Comparison of ENCODE assay signal across 10 cellular contexts in the genomic region with DNA sequence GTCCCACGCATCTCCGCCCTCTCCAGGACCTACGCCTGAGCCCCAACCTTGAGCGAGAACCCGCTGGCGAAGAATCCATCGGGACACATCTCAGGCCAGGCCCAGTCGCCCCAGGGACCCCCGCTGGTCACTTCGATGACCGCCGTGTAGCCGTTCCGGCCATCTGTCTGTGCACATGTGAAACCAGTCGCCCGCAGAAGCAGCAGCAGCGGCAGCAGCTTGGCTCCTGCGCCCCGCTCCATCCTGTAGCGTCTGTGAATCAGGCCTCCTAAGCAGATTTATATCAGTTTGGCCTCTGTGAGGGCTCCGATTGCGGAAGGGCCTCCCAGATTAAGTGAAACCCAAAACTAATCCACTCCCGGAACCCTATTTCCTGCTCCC. TPM values are rescaled to one million over a fixed set of nuclear protein-coding genes. Genes with fewer than 3 reads are reported as not detected.
DNase-seq lines count a peak whose midpoint lies in the region; ATAC-seq and TF ChIP-seq lines count a peak whose summit lies in the region.
"Had no signal": no experiment of that assay in that cellular context is flagged by ENCODE, and none has a peak within 500 bp of the region (broad histone marks: within the 10 kb centered on the region; RNA-seq: fewer than 3 reads in every experiment).

A gene with protein sequence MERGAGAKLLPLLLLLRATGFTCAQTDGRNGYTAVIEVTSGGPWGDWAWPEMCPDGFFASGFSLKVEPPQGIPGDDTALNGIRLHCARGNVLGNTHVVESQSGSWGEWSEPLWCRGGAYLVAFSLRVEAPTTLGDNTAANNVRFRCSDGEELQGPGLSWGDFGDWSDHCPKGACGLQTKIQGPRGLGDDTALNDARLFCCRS (minus strand): TSS at position 254 of the 381 bp plus-strand sequence. CDS start 12 bp downstream, at position 242.

- H3K27me3 ChIP-seq in A673 (replicated peaks; ENCODE audit: insufficient read depth, low read depth, low read length, poor library complexity) (no peaks in the 10 kb centered on the region), Karpas-422 (ENCODE audit: low read length) (no peaks in the 10 kb centered on the region)

- no peak within 1 kb of the TSS for H3K4me2 ChIP-seq in Karpas-422 (ENCODE audit: low read depth, low read length, poor library complexity, severe bottlenecking)

- H2AFZ ChIP-seq in Karpas-422 (ENCODE audit: low read length): no peak within 1 kb of the TSS

- H3K9me3 ChIP-seq in A673 (ENCODE audit: low read depth, low read length, poor library complexity, severe bottlenecking) (no peaks in the 10 kb centered on the region), Karpas-422 (ENCODE audit: low read length) (no peaks in the 10 kb centered on the region)

- peaks cover 36% of the 10 kb centered on the region for H3K4me1 ChIP-seq in A673 (ENCODE audit: insufficient read depth, low read length, poor library complexity, severe bottlenecking)
- peaks cover 18% of the 10 kb centered on the region for H3K4me1 ChIP-seq in Karpas-422 (ENCODE audit: low read length)

- CTCF ChIA-PET in A673 (lab: Charles Lee): no interaction called here

- no peaks in the 10 kb centered on the region for H3K79me2 ChIP-seq in Karpas-422 (ENCODE audit: low read length)

- H3K27ac ChIP-seq in A673 (ENCODE audit: low read depth, low read length, poor library complexity, severe bottlenecking) (peak within 1 kb of the TSS; percentile 86), coronary artery (no peak within 1 kb of the TSS), Karpas-422 (ENCODE audit: low read length) (no peak within 1 kb of the TSS)

- no peaks in the 10 kb centered on the region for H3K9me2 ChIP-seq in Karpas-422 (replicated peaks; ENCODE audit: insufficient read depth, low read length)

- H3K36me3 ChIP-seq in A673 (ENCODE audit: insufficient read depth, low read length, poor library complexity, severe bottlenecking) (no peaks in the 10 kb centered on the region), Karpas-422 (ENCODE audit: insufficient read depth, low read length) (no peaks in the 10 kb centered on the region)

- POLR2A ChIA-PET in A673 (lab: Charles Lee; ENCODE audit: low non-redundant PET): no interaction called here

- no peaks in the 10 kb centered on the region for H4K20me1 ChIP-seq in Karpas-422 (ENCODE audit: insufficient read depth, low read depth, low read length)

- BruUV-seq in A673 (replicated peaks; lab: Mats Ljungman, UMichigan): no TSS peak

- no peak within 1 kb of the TSS for H3K9ac ChIP-seq in Karpas-422 (ENCODE audit: low read length)

- ATAC-seq in GM21786 (IDR thresholded peaks at IDR 0.05; ENCODE audit: unreplicated experiment): no peak
- ATAC-seq: left colon had no signal

- TF ChIP-seq CTCF in A673 (conservative IDR thresholded peaks at IDR 0.05; ENCODE audit: low read depth, low read length): no peak
- no peak for TF ChIP-seq CTCF in coronary artery (IDR thresholded peaks at IDR 0.05)

- DNase-seq in A673 (ENCODE audit: low spot score) (peak; percentile 90), HCEC 1CT (peak; percentile 60), coronary artery (ENCODE audit: low spot score) (no peak), myocyte (ENCODE audit: low read depth) (peak; percentile 19), islet precursor cell (no peak), Karpas-422 (no peak), NCI-H2171 (lab: John Stamatoyannopoulos, UW) (no peak)
- DNase-seq: NCI-H446 had no signal

- intact Hi-C loops in A673 (cut with micrococcal nuclease; ENCODE audit: unreplicated experiment): loop anchor here (2.0 kb wide), 1 partner anchor 103 kb away; no protein-coding TSS in a partner anchor

- H3K4me3 ChIP-seq in A673 (ENCODE audit: low read depth, low read length, poor library complexity, severe bottlenecking): peak within 1 kb of the TSS; percentile 41
- H3K4me3 ChIP-seq in coronary artery: peak within 1 kb of the TSS; percentile 66
- no peak within 1 kb of the TSS for H3K4me3 ChIP-seq in Karpas-422 (ENCODE audit: low read length)

RNA-seq across cellular contexts. Expression of the gene that starts here (rescaled TPM):
- total RNA-seq in A673 (2021) (28.6 and 39.7 TPM in 2 replicates), myocyte (0.73 TPM in 1 of 2 replicates, not detected in the other)
- polyA plus RNA-seq in myocyte (2012): 0.34 TPM
- total RNA-seq in Karpas-422 (2014; rRNA removed; shearing (Covaris generic); ENCODE audit: low replicate concordance): not detected in 2 replicates

Comparison
In these comparisons a context has a peak if more than half of its experiments do, and no peak if none do; other contexts are left out.
1. RNA of the gene that starts here (total RNA-seq): 28.6 to 39.7 TPM in A673; 0.73 TPM in myocyte and not detected in Karpas-422; every median in the first group is over 10 times any median in the second.
2. Peak in DNase-seq in myocyte; RNA of the gene not detected or under 1 TPM.
3. DNase-seq: peak in A673 (single experiment) and HCEC 1CT (single experiment); none in coronary artery (single experiment), islet precursor cell (single experiment), Karpas-422 (single experiment) and NCI-H2171 (single experiment).